In genomic region chr5:20166496-20166895, GRCh38 we compare ENCODE assay signal across 2 cellular contexts.
A peak's percentile ranks its signal among the peaks of the same experiment; 100 is the strongest.
TF ChIP-seq lines count a peak whose summit lies in the region.

No MANE protein-coding gene starts in this region.

TF ChIP-seq in SK-N-SH, 30 proteins besides CTCF, POLR2A, EP300 and RAD21 (continued from another document):
- TF ChIP-seq TAF1 (IDR thresholded peaks at IDR 0.05; ENCODE audit: borderline replicate concordance, low read depth, low read length): no peak
- no peak for TF ChIP-seq RCOR1 (IDR thresholded peaks at IDR 0.05; ENCODE audit: low read length)
- no peak for TF ChIP-seq FOXJ3 (CRISPR knock-in tag; IDR thresholded peaks at IDR 0.05)
- TF ChIP-seq PBX3 (IDR thresholded peaks at IDR 0.05): no peak
- TF ChIP-seq NRF1 (IDR thresholded peaks at IDR 0.05; ENCODE audit: low read depth, low read length): no peak
- no peak for TF ChIP-seq CHD2 (IDR thresholded peaks at IDR 0.05; ENCODE audit: low read length, partially characterized antibody)
- TF ChIP-seq ZBTB33 (IDR thresholded peaks at IDR 0.05; ENCODE audit: borderline replicate concordance, low read depth): no peak
- no peak for TF ChIP-seq TEAD4 (IDR thresholded peaks at IDR 0.05; ENCODE audit: borderline replicate concordance, insufficient read depth)
- peak; percentile 24; the same call in 1 of the 2 replicates for TF ChIP-seq JUND (IDR thresholded peaks at IDR 0.05)
- peak; percentile 30; the same call in 1 of the 2 replicates for TF ChIP-seq TCF12 (IDR thresholded peaks at IDR 0.05)
- no peak for TF ChIP-seq REST (IDR thresholded peaks at IDR 0.05; ENCODE audit: low read depth, low read length)
- no peak for TF ChIP-seq FOXM1 (IDR thresholded peaks at IDR 0.05; ENCODE audit: low read depth)
- TF ChIP-seq GABPA (IDR thresholded peaks at IDR 0.05; ENCODE audit: low read depth): no peak
- TF ChIP-seq NFIC (IDR thresholded peaks at IDR 0.05; ENCODE audit: borderline replicate concordance): peak; percentile 32; the same call in 1 of the 2 replicates
- TF ChIP-seq MEF2A (IDR thresholded peaks at IDR 0.05; ENCODE audit: borderline replicate concordance, low read depth): no peak
- TF ChIP-seq GATA2 (CRISPR knock-in tag; IDR thresholded peaks at IDR 0.05): no peak
- TF ChIP-seq RFX5 (IDR thresholded peaks at IDR 0.05; ENCODE audit: low read length): no peak
- no peak for TF ChIP-seq USF1 (IDR thresholded peaks at IDR 0.05; ENCODE audit: borderline replicate concordance, low read depth)
- no peak for TF ChIP-seq MXI1 (IDR thresholded peaks at IDR 0.05; ENCODE audit: low read depth, low read length)
TF ChIP-seq in SK-N-SH: peak in this region for 4.

TF ChIP-seq in SK-N-SH treated with all-trans-retinoic acid at 6 μM for 48 hours, 23 proteins besides CTCF, POLR2A, EP300 and RAD21 (continued from another document):
- TF ChIP-seq TSHZ2 (CRISPR knock-in tag; IDR thresholded peaks at IDR 0.05): no peak
- TF ChIP-seq PPARA (CRISPR knock-in tag; IDR thresholded peaks at IDR 0.05; ENCODE audit: borderline replicate concordance): no peak
- TF ChIP-seq ESRRG (CRISPR knock-in tag; IDR thresholded peaks at IDR 0.05): no peak
- no peak for TF ChIP-seq ZFP3 (CRISPR knock-in tag; IDR thresholded peaks at IDR 0.05)
- TF ChIP-seq RARB (CRISPR knock-in tag; IDR thresholded peaks at IDR 0.05): no peak
- no peak for TF ChIP-seq BACH2 (CRISPR knock-in tag; IDR thresholded peaks at IDR 0.05; ENCODE audit: borderline replicate concordance)
- no peak for TF ChIP-seq TOX (CRISPR knock-in tag; IDR thresholded peaks at IDR 0.05; ENCODE audit: borderline replicate concordance)
- TF ChIP-seq ISL1 (CRISPR knock-in tag; IDR thresholded peaks at IDR 0.05): no peak
- TF ChIP-seq ZNF565 (CRISPR knock-in tag; conservative IDR thresholded peaks at IDR 0.05; ENCODE audit: low read depth): no peak
- no peak for TF ChIP-seq GLIS3 (CRISPR knock-in tag; IDR thresholded peaks at IDR 0.05)
- no peak for TF ChIP-seq ARNTL (CRISPR knock-in tag; IDR thresholded peaks at IDR 0.05; ENCODE audit: borderline replicate concordance, low read depth)
- no peak for TF ChIP-seq CSDC2 (CRISPR knock-in tag; IDR thresholded peaks at IDR 0.05)
- no peak for TF ChIP-seq ZFP30 (CRISPR knock-in tag; IDR thresholded peaks at IDR 0.05)
TF ChIP-seq in SK-N-SH treated with all-trans-retinoic acid at 6 μM for 48 hours: peak in this region for 0.
